In genomic region chr13:27171244-27171829, GRCh38 we compare ENCODE assay signal across 8 cellular contexts. TPM values are rescaled to one million over a fixed set of nuclear protein-coding genes. Genes with fewer than 3 reads are reported as not detected.
DNase-seq lines count a peak whose midpoint lies in the region; ATAC-seq, FAIRE-seq and TF ChIP-seq lines count a peak whose summit lies in the region.

Gene USP12, minus strand, starts transcription at chr13:27171811. Its CDS starts 172 bp downstream, at chr13:27171639.

- intact Hi-C loops in posterior vena cava (cut with DNase I) = loop anchor here (5.0 to 10.0 kb wide), 3 partner anchors 101 to 1483 kb away; partner anchors contain the start of genes POMP (in 1 of the 2) and RASL11A (in 1 of the 2)

- TF ChIP-seq CTCF in glutamatergic neuron (IDR thresholded peaks at IDR 0.05; ENCODE audit: partially characterized antibody, unreplicated experiment) = no peak

- no peaks in the 10 kb centered on the region for H3K9me3 Mint-ChIP-seq in activated T-helper 17 cell treated with anti-CD3 and anti-CD28 coated beads, Interleukin-2, amount 50 U/mL, for 72 hours
- H3K9me3 Mint-ChIP-seq in glutamatergic neuron (ENCODE audit: unreplicated experiment) = peaks cover 4% of the 10 kb centered on the region

- DNase-seq in GM12892 (ENCODE audit: insufficient read length) (peak; percentile 11), H54 (ENCODE audit: insufficient read length, low spot score) (no peak), NCI-H1930 (lab: John Stamatoyannopoulos, UW) (peak; percentile 58 to 66), glutamatergic neuron (peak; percentile 77), posterior vena cava (ENCODE audit: low spot score) (no peak), Kasumi-1 (lab: John Stamatoyannopoulos, UW) (no peak), foreskin melanocyte (no peak)

- no peaks in the 10 kb centered on the region for H3K27me3 Mint-ChIP-seq in activated T-helper 17 cell treated with anti-CD3 and anti-CD28 coated beads, Interleukin-2, amount 50 U/mL, for 72 hours
- H3K27me3 Mint-ChIP-seq in glutamatergic neuron (ENCODE audit: unreplicated experiment) = peaks cover 3% of the 10 kb centered on the region

- H3K36me3 Mint-ChIP-seq in activated T-helper 17 cell treated with anti-CD3 and anti-CD28 coated beads, Interleukin-2, amount 50 U/mL, for 72 hours (ENCODE audit: low read depth) = peaks cover 31% of the 10 kb centered on the region
- no peaks in the 10 kb centered on the region for H3K36me3 Mint-ChIP-seq in glutamatergic neuron (ENCODE audit: unreplicated experiment)

- TF ChIP-seq POLR2A in GM12892 (IDR thresholded peaks at IDR 0.05; ENCODE audit: low read depth, low read length) (no peak; the same call in 1 of the 2 replicates), H54 (IDR thresholded peaks at IDR 0.05; ENCODE audit: low read depth, low read length) (peak; percentile 82)

- peak within 1 kb of the TSS; percentile 93 for H3K4me3 Mint-ChIP-seq in activated T-helper 17 cell treated with anti-CD3 and anti-CD28 coated beads, Interleukin-2, amount 50 U/mL, for 72 hours
- peak within 1 kb of the TSS; percentile 94 for H3K4me3 Mint-ChIP-seq in glutamatergic neuron (ENCODE audit: unreplicated experiment)

- peak within 1 kb of the TSS; percentile 99 for H3K27ac Mint-ChIP-seq in activated T-helper 17 cell treated with anti-CD3 and anti-CD28 coated beads, Interleukin-2, amount 50 U/mL, for 72 hours
- H3K27ac Mint-ChIP-seq in glutamatergic neuron (ENCODE audit: unreplicated experiment) = peak within 1 kb of the TSS; percentile 76

- FAIRE-seq in GM12892 (lab: Jason Lieb, UNC) (no peak), H54 (lab: Jason Lieb, UNC) (no peak)

- peak; percentile 12 for ATAC-seq in activated T-helper 17 cell treated with anti-CD3 and anti-CD28 coated beads, Interleukin-2, amount 50 U/mL, for 72 hours (replicated peaks)

- H3K4me1 Mint-ChIP-seq in activated T-helper 17 cell treated with anti-CD3 and anti-CD28 coated beads, Interleukin-2, amount 50 U/mL, for 72 hours = peaks cover 43% of the 10 kb centered on the region
- H3K4me1 Mint-ChIP-seq in glutamatergic neuron (ENCODE audit: low read depth, unreplicated experiment) = peaks cover 15% of the 10 kb centered on the region

RNA-seq across cellular contexts. Expression of gene USP12, which starts in this region (rescaled TPM):
- 37.2 TPM for polyA plus RNA-seq in GM12892 (2012; ENCODE audit: missing spikeins)
- 10 to 100 TPM; 65.6 to 77.2 TPM for total RNA-seq in activated T-helper 17 cell treated with anti-CD3 and anti-CD28 coated beads, Interleukin-2, amount 50 U/mL, for 72 hours
- 24.9 TPM for total RNA-seq in glutamatergic neuron (ENCODE audit: unreplicated experiment)
- 10 to 100 TPM; 40.3 to 94.3 TPM for total RNA-seq in posterior vena cava

Comparison
In these comparisons a context has a peak if more than half of its experiments do, and no peak if none do; other contexts are left out.
1. DNase-seq: peak in GM12892 (single experiment), NCI-H1930 (2 of 2) and glutamatergic neuron (single experiment); none in H54 (single experiment), posterior vena cava (single experiment), Kasumi-1 (0 of 2) and foreskin melanocyte (single experiment).